Comparison of ENCODE assay signal across 20 cellular contexts in genomic region chr12:57775563-57776246, GRCh38. TPM values are rescaled to one million over a fixed set of nuclear protein-coding genes. Genes with fewer than 3 reads are reported as not detected.
DNase-seq lines count a peak whose midpoint lies in the region; ATAC-seq, FAIRE-seq and TF ChIP-seq lines count a peak whose summit lies in the region.
"Had no signal": no experiment of that assay in that cellular context is flagged by ENCODE, and none has a peak within 500 bp of the region (broad histone marks: within the 10 kb centered on the region; RNA-seq: fewer than 3 reads in every experiment).

No MANE protein-coding gene starts in this region.

- no peak for ATAC-seq in HepG2
- ATAC-seq in right lobe of liver, result no peak
- ATAC-seq in GM18519 (IDR thresholded peaks at IDR 0.05; ENCODE audit: low FRiP score, unreplicated experiment), result no peak
- ATAC-seq: left cardiac atrium; Panc1; stimulated activated effector memory CD8-positive, alpha-beta T cell treated with anti-CD3 and anti-CD28 coated beads, Interleukin-12 subunit alpha, Interleukin-12 subunit beta, amount 100 ng/mL, for 72 hours had no signal

- peak overlapping the region in 4 of 5 experiments; percentile 1 to 61 (median 32) for H3K4me3 Mint-ChIP-seq in brain
- peak overlapping the region; percentile 8 for H3K4me3 Mint-ChIP-seq in progenitor cell of endocrine pancreas (ENCODE audit: low read depth)
- H3K4me3 Mint-ChIP-seq: stimulated activated effector memory CD8-positive, alpha-beta T cell treated with anti-CD3 and anti-CD28 coated beads, Interleukin-12 subunit alpha, Interleukin-12 subunit beta, amount 100 ng/mL, for 72 hours had no signal

- H3K79me2 ChIP-seq in HepG2 (ENCODE audit: insufficient read depth, low read length) (peaks cover 12% of the 10 kb centered on the region), MM.1S (ENCODE audit: low read length) (peaks cover 8% of the 10 kb centered on the region)

- H3K4me1 ChIP-seq in HepG2 (ENCODE audit: insufficient read depth, low read length), result peaks cover 17% of the 10 kb centered on the region
- peaks cover 2 to 10% (median 7%) of the 10 kb centered on the region in 4 donors for H3K4me1 ChIP-seq in right lobe of liver
- 0 out of 2 replicates have a peak, but pooled peaks cover 4% of the 10 kb centered on the region for H3K4me1 ChIP-seq in MM.1S (ENCODE audit: low read length)

- intact Hi-C loops in HepG2 (cut with micrococcal nuclease; ENCODE audit: unreplicated experiment) (no loop called here), right lobe of liver (cut with DNase I) (no loop called here)

- H3K27ac Mint-ChIP-seq in brain, result peak overlapping the region in 1 of 5 experiments; percentile 32
- no peak overlapping the region for H3K27ac Mint-ChIP-seq in progenitor cell of endocrine pancreas
- H3K27ac Mint-ChIP-seq: stimulated activated effector memory CD8-positive, alpha-beta T cell treated with anti-CD3 and anti-CD28 coated beads, Interleukin-12 subunit alpha, Interleukin-12 subunit beta, amount 100 ng/mL, for 72 hours had no signal

- TF ChIP-seq CTCF in HepG2 (CRISPR knock-in tag; IDR thresholded peaks at IDR 0.05), result no peak
- no peak for TF ChIP-seq CTCF in right lobe of liver (IDR thresholded peaks at IDR 0.05)
- TF ChIP-seq CTCF in MM.1S (IDR thresholded peaks at IDR 0.05; ENCODE audit: low read length), result peak; percentile 26
- no peak for TF ChIP-seq CTCF in brain (conservative IDR thresholded peaks at IDR 0.05)
- TF ChIP-seq CTCF in progenitor cell of endocrine pancreas (IDR thresholded peaks at IDR 0.05; ENCODE audit: unreplicated experiment), result peak; percentile 14
- no peak for TF ChIP-seq CTCF in coronary artery (IDR thresholded peaks at IDR 0.05)

- peaks cover 27% of the 10 kb centered on the region for H3K4me1 Mint-ChIP-seq in brain
- peaks cover 9% of the 10 kb centered on the region for H3K4me1 Mint-ChIP-seq in progenitor cell of endocrine pancreas (ENCODE audit: low read depth)

- no peak for TF ChIP-seq RAD21 in HepG2 (CRISPR knock-in tag; IDR thresholded peaks at IDR 0.05)

- no peaks in the 10 kb centered on the region for H3K9me2 ChIP-seq in MM.1S (replicated peaks; ENCODE audit: insufficient read depth, low read length)

- peak; percentile 53 for FAIRE-seq in HepG2 (lab: Jason Lieb, UNC)
- FAIRE-seq: urothelium cell line had no signal

- no peaks in the 10 kb centered on the region for H3K9me3 Mint-ChIP-seq in brain
- no peaks in the 10 kb centered on the region for H3K9me3 Mint-ChIP-seq in progenitor cell of endocrine pancreas (ENCODE audit: low read depth)
- H3K9me3 Mint-ChIP-seq: stimulated activated effector memory CD8-positive, alpha-beta T cell treated with anti-CD3 and anti-CD28 coated beads, Interleukin-12 subunit alpha, Interleukin-12 subunit beta, amount 100 ng/mL, for 72 hours had no signal

- H3K4me2 ChIP-seq in HepG2 (ENCODE audit: low read depth, low read length), result no peak overlapping the region
- H3K4me2 ChIP-seq in MM.1S (ENCODE audit: low read depth, low read length), result no peak overlapping the region
- H3K4me2 ChIP-seq: smooth muscle cell had no signal

- H3K36me3 Mint-ChIP-seq in brain (peaks cover 28% of the 10 kb centered on the region), progenitor cell of endocrine pancreas (ENCODE audit: insufficient read depth) (peaks cover 5% of the 10 kb centered on the region)

- H3K9me3 ChIP-seq in HepG2 (ENCODE audit: low read length), result no peaks in the 10 kb centered on the region
- no peaks in the 10 kb centered on the region for H3K9me3 ChIP-seq in right lobe of liver
- H3K9me3 ChIP-seq in MM.1S (replicated peaks; ENCODE audit: insufficient read depth, low read length), result no peaks in the 10 kb centered on the region
- H3K9me3 ChIP-seq: ascending aorta had no signal

- 86% methylated on average over 4 of the region's 4 CpGs for WGBS in HepG2 (ENCODE audit: low lambda C conversion rate)
- 86% methylated on average over 4 of the region's 4 CpGs for WGBS in right lobe of liver (ENCODE audit: insufficient coverage, low coverage, low lambda C conversion rate, missing lambda C conversion rate)

- no peaks in the 10 kb centered on the region for H4K20me1 ChIP-seq in HepG2 (ENCODE audit: insufficient read depth, low read length)
- H4K20me1 ChIP-seq in MM.1S (ENCODE audit: insufficient read depth, low read length), result no peaks in the 10 kb centered on the region

- H2AFZ ChIP-seq in HepG2 (ENCODE audit: low read length) (no peak overlapping the region), MM.1S (ENCODE audit: low read length) (no peak overlapping the region)

- H3K36me3 ChIP-seq in HepG2 (replicated peaks in 1 of 2; ENCODE audit: control insufficient read depth in 1 of 2, insufficient read depth in 2 of 2, low read length in 2 of 2) (peaks cover 5 to 6% of the 10 kb centered on the region in 2 experiments), right lobe of liver (no peaks in the 10 kb centered on the region), MM.1S (replicated peaks; ENCODE audit: insufficient read depth, low read length) (no peaks in the 10 kb centered on the region)

- POLR2A ChIA-PET in HepG2 (lab: Yijun Ruan, JAX), result no interaction called here

- H3K9ac ChIP-seq in HepG2 (ENCODE audit: insufficient read depth, low read depth, low read length) (no peak overlapping the region), MM.1S (ENCODE audit: low read length) (no peak overlapping the region)

- in situ Hi-C loops in HepG2 (cut with HindIII; ENCODE audit: extremely low pct_ligation_motif_present, low pct_unique_long_range_greater_than_20kb), result no loop called here

- peaks cover 4% of the 10 kb centered on the region; the same call in 1 of the 2 replicates for H3F3A ChIP-seq in MM.1S (ENCODE audit: insufficient read depth, low read length)

- TF ChIP-seq POLR2A in HepG2 (IDR thresholded peaks at IDR 0.05; ENCODE audit: insufficient read depth in 1 of 2, low read depth in 2 of 2, low read length in 2 of 2) (no peak), right lobe of liver (IDR thresholded peaks at IDR 0.05) (no peak)

- H3K27me3 ChIP-seq in HepG2 (ENCODE audit: control insufficient read depth in 1 of 2, insufficient read depth in 2 of 2, low read length in 2 of 2), result no peaks in the 10 kb centered on the region; a peak in 1 of 5 replicates
- no peaks in the 10 kb centered on the region for H3K27me3 ChIP-seq in right lobe of liver
- no peaks in the 10 kb centered on the region for H3K27me3 ChIP-seq in MM.1S (replicated peaks; ENCODE audit: insufficient read depth, low read length)
- H3K27me3 ChIP-seq: ascending aorta had no signal

- CTCF ChIA-PET in HepG2 (lab: Yijun Ruan, JAX; ENCODE audit: low intra/inter-chr PET ratio, low total read pairs), result no interaction called here

- H3K27me3 Mint-ChIP-seq in brain (peaks cover 10% of the 10 kb centered on the region), progenitor cell of endocrine pancreas (peaks cover 2% of the 10 kb centered on the region)

- no peak for DNase-seq in HepG2 (ENCODE audit: low spot score)
- no peak for DNase-seq in right lobe of liver
- peak; percentile 27 for DNase-seq in MM.1S
- no peak for DNase-seq in progenitor cell of endocrine pancreas (ENCODE audit: low spot score, unreplicated experiment)
- no peak for DNase-seq in coronary artery (ENCODE audit: low spot score)
- DNase-seq in GOT3 (lab: John Stamatoyannopoulos, UW), result no peak
- DNase-seq: ACHN, cortex of kidney, Karpas-422, left cardiac atrium, NCI-H187 treated with DMSO at 0.1 percent for 48 hours, NCI-H526 treated with DMSO at 0.1 percent for 48 hours had no signal

- no peak for TF ChIP-seq EP300 in HepG2 (IDR thresholded peaks at IDR 0.05; ENCODE audit: low read depth in 2 of 2, low read length in 2 of 2)
- no peak for TF ChIP-seq EP300 in HepG2 (CRISPR knock-in tag; IDR thresholded peaks at IDR 0.05; ENCODE audit: borderline replicate concordance)

- BruUV-seq in HepG2 (replicated peaks; lab: Mats Ljungman, UMichigan), result no TSS peak

- H3K27ac ChIP-seq in HepG2 (ENCODE audit: extremely low read length, insufficient read depth, low read length) (no peak overlapping the region), right lobe of liver (no peak overlapping the region), MM.1S (ENCODE audit: low read length) (no peak overlapping the region), coronary artery (no peak overlapping the region)
- H3K27ac ChIP-seq: ascending aorta, epithelial cell of prostate had no signal

- no peak overlapping the region for H3K4me3 ChIP-seq in HepG2 (replicated peaks in 1 of 3; ENCODE audit: insufficient read depth in 1 of 3, low read depth in 2 of 3, low read length in 3 of 3)
- no peak overlapping the region for H3K4me3 ChIP-seq in right lobe of liver
- no peak overlapping the region for H3K4me3 ChIP-seq in MM.1S (ENCODE audit: low read length)
- no peak overlapping the region for H3K4me3 ChIP-seq in coronary artery
- H3K4me3 ChIP-seq: ascending aorta, smooth muscle cell had no signal

RNA-seq across cellular contexts. Expression of gene EEF1AKMT3, which starts 3.3 kb away (rescaled TPM):
- total RNA-seq in HepG2 (2016; rRNA removed; fragmentation: Illumina TruSeq; extraction: Trizol) (4.7 and 6.6 TPM in 2 replicates), right lobe of liver (1 to 10 TPM; 3.2 to 5.5 (median 3.7) TPM), progenitor cell of endocrine pancreas (5.6 and 6.7 TPM in 2 replicates)
- total RNA-seq in HepG2 (2016; cell fraction: cytosol; rRNA removed; fragmentation: Illumina TruSeq; extraction: Trizol; ENCODE audit: low read depth), result 1.7 and 1.9 TPM in 2 replicates
- total RNA-seq in HepG2 (2016; cell fraction: insoluble cytoplasmic fraction; rRNA removed; fragmentation: Illumina TruSeq; extraction: Trizol), result 5.0 and 5.9 TPM in 2 replicates
- total RNA-seq in HepG2 (2016; cell fraction: membrane; rRNA removed; fragmentation: Illumina TruSeq; extraction: Trizol), result 6.1 TPM in 2 replicates
- 3.5 and 3.8 TPM in 2 replicates for total RNA-seq in HepG2 (2016; cell fraction: nucleus; rRNA removed; fragmentation: Illumina TruSeq; extraction: Trizol)
- polyA plus RNA-seq in HepG2 (2011; rRNA removed) (10.8 and 11.4 TPM in 2 replicates), brain (ENCODE audit: insufficient read depth, low read depth, low replicate concordance) (4.7 TPM)
- 9.7 and 10.4 TPM in 2 replicates for polyA plus RNA-seq in HepG2 (2011; cell fraction: cytosol; rRNA removed)
- 8.1 and 9.8 TPM in 2 replicates for polyA plus RNA-seq in HepG2 (2011; cell fraction: nucleus; rRNA removed)
- 7.8 and 9.8 TPM in 2 replicates for polyA plus RNA-seq in HepG2 (2012)
- polyA plus RNA-seq in HepG2 (2016; cell fraction: cytosol; fragmentation: Illumina TruSeq; extraction: Trizol; ENCODE audit: low read depth), result 1.3 and 1.5 TPM in 2 replicates
- polyA plus RNA-seq in HepG2 (2016; cell fraction: insoluble cytoplasmic fraction; fragmentation: Illumina TruSeq; extraction: Trizol; ENCODE audit: low read depth), result 6.4 and 8.5 TPM in 2 replicates
- 5.3 and 6.0 TPM in 2 replicates for polyA plus RNA-seq in HepG2 (2016; cell fraction: membrane; fragmentation: Illumina TruSeq; extraction: Trizol; ENCODE audit: low read depth)
- polyA plus RNA-seq in HepG2 (2016; cell fraction: nucleus; fragmentation: Illumina TruSeq; extraction: Trizol; ENCODE audit: insufficient read depth, low read depth), result 10.5 TPM in 2 replicates
- polyA minus RNA-seq in HepG2 (2011; rRNA and poly(A)+ RNA removed; ENCODE audit: low replicate concordance), result 6.5 and 19.9 TPM in 2 replicates
- polyA minus RNA-seq in HepG2 (2011; cell fraction: cytosol; rRNA and poly(A)+ RNA removed), result 5.5 and 6.4 TPM in 2 replicates
- 3.5 and 5.6 TPM in 2 replicates for polyA minus RNA-seq in HepG2 (2011; cell fraction: nucleus; rRNA and poly(A)+ RNA removed)

RNA-seq across cellular contexts. Expression of gene METTL1, which starts 3.8 kb away (rescaled TPM):
- total RNA-seq in HepG2 (2016; rRNA removed; fragmentation: Illumina TruSeq; extraction: Trizol), result 34.7 and 35.5 TPM in 2 replicates
- total RNA-seq in HepG2 (2016; cell fraction: cytosol; rRNA removed; fragmentation: Illumina TruSeq; extraction: Trizol; ENCODE audit: low read depth), result 13.7 and 15.7 TPM in 2 replicates
- total RNA-seq in HepG2 (2016; cell fraction: insoluble cytoplasmic fraction; rRNA removed; fragmentation: Illumina TruSeq; extraction: Trizol), result 35.1 and 37.6 TPM in 2 replicates
- total RNA-seq in HepG2 (2016; cell fraction: membrane; rRNA removed; fragmentation: Illumina TruSeq; extraction: Trizol), result 18.6 and 19.7 TPM in 2 replicates
- 22.7 and 26.8 TPM in 2 replicates for total RNA-seq in HepG2 (2016; cell fraction: nucleus; rRNA removed; fragmentation: Illumina TruSeq; extraction: Trizol)
- 36.9 and 38.3 TPM in 2 replicates for polyA plus RNA-seq in HepG2 (2011; rRNA removed)
- 22.7 and 24.5 TPM in 2 replicates for polyA plus RNA-seq in HepG2 (2011; cell fraction: cytosol; rRNA removed)
- polyA plus RNA-seq in HepG2 (2011; cell fraction: nucleus; rRNA removed), result 38.6 and 43.0 TPM in 2 replicates
- polyA plus RNA-seq in HepG2 (2012), result 21.2 and 23.6 TPM in 2 replicates
- 11.4 and 14.1 TPM in 2 replicates for polyA plus RNA-seq in HepG2 (2016; cell fraction: cytosol; fragmentation: Illumina TruSeq; extraction: Trizol; ENCODE audit: low read depth)
- polyA plus RNA-seq in HepG2 (2016; cell fraction: insoluble cytoplasmic fraction; fragmentation: Illumina TruSeq; extraction: Trizol; ENCODE audit: low read depth), result 46.1 and 52.2 TPM in 2 replicates
- polyA plus RNA-seq in HepG2 (2016; cell fraction: membrane; fragmentation: Illumina TruSeq; extraction: Trizol; ENCODE audit: low read depth), result 15.5 and 17.6 TPM in 2 replicates
- 43.2 and 53.1 TPM in 2 replicates for polyA plus RNA-seq in HepG2 (2016; cell fraction: nucleus; fragmentation: Illumina TruSeq; extraction: Trizol; ENCODE audit: insufficient read depth, low read depth)
- 49.2 and 64.0 TPM in 2 replicates for polyA minus RNA-seq in HepG2 (2011; rRNA and poly(A)+ RNA removed; ENCODE audit: low replicate concordance)
- polyA minus RNA-seq in HepG2 (2011; cell fraction: cytosol; rRNA and poly(A)+ RNA removed), result 9.4 and 10.6 TPM in 2 replicates
- polyA minus RNA-seq in HepG2 (2011; cell fraction: nucleus; rRNA and poly(A)+ RNA removed), result 58.3 and 58.5 TPM in 2 replicates
- total RNA-seq in right lobe of liver, result 10 to 100 TPM in 5 of 6 experiments, 1 to 10 TPM in 1; 9.7 to 13.6 (median 10.3) TPM
- 11.5 TPM for polyA plus RNA-seq in brain (ENCODE audit: insufficient read depth, low read depth, low replicate concordance)
- 23.3 and 27.5 TPM in 2 replicates for total RNA-seq in progenitor cell of endocrine pancreas

RNA-seq across cellular contexts. Expression of gene TSFM, which starts 6.9 kb away (rescaled TPM):
- 68.3 and 89.7 TPM in 2 replicates for total RNA-seq in HepG2 (2016; rRNA removed; fragmentation: Illumina TruSeq; extraction: Trizol)
- total RNA-seq in HepG2 (2016; cell fraction: cytosol; rRNA removed; fragmentation: Illumina TruSeq; extraction: Trizol; ENCODE audit: low read depth), result 3.6 and 5.5 TPM in 2 replicates
- 68.1 and 86.4 TPM in 2 replicates for total RNA-seq in HepG2 (2016; cell fraction: insoluble cytoplasmic fraction; rRNA removed; fragmentation: Illumina TruSeq; extraction: Trizol)
- total RNA-seq in HepG2 (2016; cell fraction: membrane; rRNA removed; fragmentation: Illumina TruSeq; extraction: Trizol), result 11.5 and 12.6 TPM in 2 replicates
- 22.8 and 27.6 TPM in 2 replicates for total RNA-seq in HepG2 (2016; cell fraction: nucleus; rRNA removed; fragmentation: Illumina TruSeq; extraction: Trizol)
- polyA plus RNA-seq in HepG2 (2011; rRNA removed), result 24.0 and 29.8 TPM in 2 replicates
- polyA plus RNA-seq in HepG2 (2011; cell fraction: cytosol; rRNA removed), result 23.1 and 23.8 TPM in 2 replicates
- 7.3 and 7.5 TPM in 2 replicates for polyA plus RNA-seq in HepG2 (2011; cell fraction: nucleus; rRNA removed)
- 31.2 and 34.6 TPM in 2 replicates for polyA plus RNA-seq in HepG2 (2012)
- polyA plus RNA-seq in HepG2 (2016; cell fraction: cytosol; fragmentation: Illumina TruSeq; extraction: Trizol; ENCODE audit: low read depth), result 5.3 and 5.4 TPM in 2 replicates
- polyA plus RNA-seq in HepG2 (2016; cell fraction: insoluble cytoplasmic fraction; fragmentation: Illumina TruSeq; extraction: Trizol; ENCODE audit: low read depth), result 85.2 and 97.5 TPM in 2 replicates
- 10.7 TPM in 2 replicates for polyA plus RNA-seq in HepG2 (2016; cell fraction: membrane; fragmentation: Illumina TruSeq; extraction: Trizol; ENCODE audit: low read depth)
- polyA plus RNA-seq in HepG2 (2016; cell fraction: nucleus; fragmentation: Illumina TruSeq; extraction: Trizol; ENCODE audit: insufficient read depth, low read depth), result 48.3 and 48.4 TPM in 2 replicates
- polyA minus RNA-seq in HepG2 (2011; rRNA and poly(A)+ RNA removed; ENCODE audit: low replicate concordance), result 8.7 and 16.9 TPM in 2 replicates
- 6.6 and 10.7 TPM in 2 replicates for polyA minus RNA-seq in HepG2 (2011; cell fraction: cytosol; rRNA and poly(A)+ RNA removed)
- 9.7 and 11.1 TPM in 2 replicates for polyA minus RNA-seq in HepG2 (2011; cell fraction: nucleus; rRNA and poly(A)+ RNA removed)
- 10 to 100 TPM; 25.6 to 40.2 (median 30.9) TPM for total RNA-seq in right lobe of liver
- 42.1 TPM for polyA plus RNA-seq in brain (ENCODE audit: insufficient read depth, low read depth, low replicate concordance)
- total RNA-seq in progenitor cell of endocrine pancreas, result 25.7 and 30.0 TPM in 2 replicates

RNA-seq across cellular contexts. Expression of gene CYP27B1, which starts 8.8 kb away (rescaled TPM):
- total RNA-seq in HepG2 (2016; rRNA removed; fragmentation: Illumina TruSeq; extraction: Trizol), result 0.97 and 2.3 TPM in 2 replicates
- 0.51 and 0.53 TPM in 2 replicates for total RNA-seq in HepG2 (2016; cell fraction: cytosol; rRNA removed; fragmentation: Illumina TruSeq; extraction: Trizol; ENCODE audit: low read depth)
- 0.70 and 2.8 TPM in 2 replicates for total RNA-seq in HepG2 (2016; cell fraction: insoluble cytoplasmic fraction; rRNA removed; fragmentation: Illumina TruSeq; extraction: Trizol)
- total RNA-seq in HepG2 (2016; cell fraction: membrane; rRNA removed; fragmentation: Illumina TruSeq; extraction: Trizol), result 0.79 and 0.83 TPM in 2 replicates
- total RNA-seq in HepG2 (2016; cell fraction: nucleus; rRNA removed; fragmentation: Illumina TruSeq; extraction: Trizol), result 4.1 and 5.2 TPM in 2 replicates
- polyA plus RNA-seq in HepG2 (2011; rRNA removed), result 3.0 and 3.4 TPM in 2 replicates
- 0.86 and 1.2 TPM in 2 replicates for polyA plus RNA-seq in HepG2 (2011; cell fraction: cytosol; rRNA removed)
- polyA plus RNA-seq in HepG2 (2011; cell fraction: nucleus; rRNA removed), result 19.6 and 23.7 TPM in 2 replicates
- 1.4 and 2.3 TPM in 2 replicates for polyA plus RNA-seq in HepG2 (2012)
- 0.29 and 0.36 TPM in 2 replicates for polyA plus RNA-seq in HepG2 (2016; cell fraction: cytosol; fragmentation: Illumina TruSeq; extraction: Trizol; ENCODE audit: low read depth)
- polyA plus RNA-seq in HepG2 (2016; cell fraction: insoluble cytoplasmic fraction; fragmentation: Illumina TruSeq; extraction: Trizol; ENCODE audit: low read depth), result 1.1 and 1.2 TPM in 2 replicates
- 0.59 and 0.77 TPM in 2 replicates for polyA plus RNA-seq in HepG2 (2016; cell fraction: membrane; fragmentation: Illumina TruSeq; extraction: Trizol; ENCODE audit: low read depth)
- 6.9 and 9.0 TPM in 2 replicates for polyA plus RNA-seq in HepG2 (2016; cell fraction: nucleus; fragmentation: Illumina TruSeq; extraction: Trizol; ENCODE audit: insufficient read depth, low read depth)
- 5.9 and 7.2 TPM in 2 replicates for polyA minus RNA-seq in HepG2 (2011; rRNA and poly(A)+ RNA removed; ENCODE audit: low replicate concordance)
- polyA minus RNA-seq in HepG2 (2011; cell fraction: cytosol; rRNA and poly(A)+ RNA removed), result 0.40 and 1.9 TPM in 2 replicates
- 15.7 and 19.3 TPM in 2 replicates for polyA minus RNA-seq in HepG2 (2011; cell fraction: nucleus; rRNA and poly(A)+ RNA removed)
- 1 to 10 TPM in 3 of 6 experiments, under 1 TPM in 3; 0.25 to 1.4 (median 0.81) TPM for total RNA-seq in right lobe of liver
- not detected for polyA plus RNA-seq in brain (ENCODE audit: insufficient read depth, low read depth, low replicate concordance)
- total RNA-seq in progenitor cell of endocrine pancreas, result 2.0 and 2.5 TPM in 2 replicates
- total RNA-seq: ascending aorta had no signal

RNA-seq across cellular contexts. Expression of gene MARCHF9, which starts 20.8 kb away (rescaled TPM):
- 2.7 and 5.7 TPM in 2 replicates for total RNA-seq in HepG2 (2016; rRNA removed; fragmentation: Illumina TruSeq; extraction: Trizol)
- 3.9 and 5.1 TPM in 2 replicates for total RNA-seq in HepG2 (2016; cell fraction: cytosol; rRNA removed; fragmentation: Illumina TruSeq; extraction: Trizol; ENCODE audit: low read depth)
- total RNA-seq in HepG2 (2016; cell fraction: insoluble cytoplasmic fraction; rRNA removed; fragmentation: Illumina TruSeq; extraction: Trizol), result 3.4 and 4.7 TPM in 2 replicates
- total RNA-seq in HepG2 (2016; cell fraction: membrane; rRNA removed; fragmentation: Illumina TruSeq; extraction: Trizol), result 5.9 and 6.2 TPM in 2 replicates
- total RNA-seq in HepG2 (2016; cell fraction: nucleus; rRNA removed; fragmentation: Illumina TruSeq; extraction: Trizol), result 3.4 and 4.3 TPM in 2 replicates
- polyA plus RNA-seq in HepG2 (2011; rRNA removed), result 9.6 and 14.5 TPM in 2 replicates
- polyA plus RNA-seq in HepG2 (2011; cell fraction: cytosol; rRNA removed), result 8.1 and 8.8 TPM in 2 replicates
- polyA plus RNA-seq in HepG2 (2011; cell fraction: nucleus; rRNA removed), result 15.5 and 17.5 TPM in 2 replicates
- 7.7 and 10.3 TPM in 2 replicates for polyA plus RNA-seq in HepG2 (2012)
- 2.7 and 3.1 TPM in 2 replicates for polyA plus RNA-seq in HepG2 (2016; cell fraction: cytosol; fragmentation: Illumina TruSeq; extraction: Trizol; ENCODE audit: low read depth)
- 5.0 and 8.0 TPM in 2 replicates for polyA plus RNA-seq in HepG2 (2016; cell fraction: insoluble cytoplasmic fraction; fragmentation: Illumina TruSeq; extraction: Trizol; ENCODE audit: low read depth)
- 5.8 TPM in 2 replicates for polyA plus RNA-seq in HepG2 (2016; cell fraction: membrane; fragmentation: Illumina TruSeq; extraction: Trizol; ENCODE audit: low read depth)
- 13.4 and 15.4 TPM in 2 replicates for polyA plus RNA-seq in HepG2 (2016; cell fraction: nucleus; fragmentation: Illumina TruSeq; extraction: Trizol; ENCODE audit: insufficient read depth, low read depth)
- 12.1 and 12.5 TPM in 2 replicates for polyA minus RNA-seq in HepG2 (2011; rRNA and poly(A)+ RNA removed; ENCODE audit: low replicate concordance)
- 4.1 and 4.5 TPM in 2 replicates for polyA minus RNA-seq in HepG2 (2011; cell fraction: cytosol; rRNA and poly(A)+ RNA removed)
- 3.7 and 5.3 TPM in 2 replicates for polyA minus RNA-seq in HepG2 (2011; cell fraction: nucleus; rRNA and poly(A)+ RNA removed)
- total RNA-seq in right lobe of liver, result 1 to 10 TPM; 2.1 to 3.9 (median 3.3) TPM
- polyA plus RNA-seq in brain (ENCODE audit: insufficient read depth, low read depth, low replicate concordance), result 26.0 TPM
- 33.8 and 34.3 TPM in 2 replicates for total RNA-seq in progenitor cell of endocrine pancreas

Comparison
In these comparisons a context has a peak if more than half of its experiments do, and no peak if none do; other contexts are left out.
1. CTCF ChIP-seq: peak in MM.1S (single experiment) and progenitor cell of endocrine pancreas (single experiment); none in HepG2 (single experiment), right lobe of liver (0 of 4), brain (0 of 2) and coronary artery (single experiment).